Comparison of ENCODE assay signal across 23 cellular contexts in the genomic region with DNA sequence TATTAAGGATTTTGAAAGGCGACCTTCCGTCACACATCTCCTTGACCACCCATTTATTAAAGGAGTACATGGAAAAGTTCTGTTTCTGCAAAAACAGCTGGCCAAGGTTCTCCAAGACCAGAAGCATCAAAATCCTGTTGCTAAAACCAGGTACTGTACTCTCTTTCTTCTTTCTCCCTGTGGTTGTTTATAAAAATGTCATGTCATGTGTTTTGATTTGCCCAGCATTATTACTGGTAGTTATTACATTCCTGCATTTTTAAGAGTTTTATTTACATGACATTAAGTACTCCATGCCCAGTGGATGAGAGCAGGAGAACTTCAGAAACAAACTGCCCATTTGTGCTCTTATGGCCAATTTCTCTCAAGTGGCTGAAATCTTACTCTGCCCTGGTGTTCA.
"Had no signal": no experiment of that assay in that cellular context is flagged by ENCODE, and none has a peak within 500 bp of the region (broad histone marks: within the 10 kb centered on the region; RNA-seq: fewer than 3 reads in every experiment).

No MANE protein-coding gene starts in this region.

- H3K9me3 Mint-ChIP-seq: activated CD4-positive, alpha-beta memory T cell treated with anti-CD3 and anti-CD28 coated beads for 36 hours; activated naive CD4-positive, alpha-beta T cell treated with anti-CD3 and anti-CD28 coated beads, Interleukin-2, amount 10 ng/mL, durations not matched to agents 7 days and 5 days; activated T-helper 1 cell treated with anti-CD3 and anti-CD28 coated beads, Interleukin-12 subunit alpha, Interleukin-12 subunit beta, Interleukin-2, Interleukin-4 antibody, amounts not matched to agents 30 ng/mL and 10 ng/mL and 1 ng/mL, durations not matched to agents 14 hours and 24 hours and 36 hours; central memory CD8-positive, alpha-beta T cell; T-helper 1 cell treated with Interleukin-12 subunit alpha and Interleukin-12 subunit beta and Interleukin-4 antibody, amounts not matched to agents 30 μg/mL and 1 μg/mL, for 36 hours had no signal

- H3K9ac ChIP-seq: KMS-11, SK-N-SH had no signal

- H3K27me3 ChIP-seq: ascending aorta, Peyer's patch had no signal

- H3K36me3 ChIP-seq: ascending aorta, cardiac muscle cell, colonic mucosa, Peyer's patch, SJSA1, WERI-Rb-1 had no signal

- H3K4me1 ChIP-seq: ascending aorta, colonic mucosa, Peyer's patch, SJSA1 had no signal

- H3K4me3 ChIP-seq: ascending aorta, cardiac muscle cell, colonic mucosa, Peyer's patch, SJSA1 had no signal

- H3K36me3 Mint-ChIP-seq: activated CD4-positive, alpha-beta memory T cell treated with anti-CD3 and anti-CD28 coated beads for 36 hours; activated naive CD4-positive, alpha-beta T cell treated with anti-CD3 and anti-CD28 coated beads, Interleukin-2, amount 10 ng/mL, durations not matched to agents 7 days and 5 days; activated naive CD8-positive, alpha-beta T cell had no signal

- H3K9me3 ChIP-seq: ascending aorta, colonic mucosa, Peyer's patch, SJSA1, SK-N-SH had no signal

- H3K4me2 ChIP-seq: KMS-11, SK-N-SH had no signal

- DNase-seq: activated CD4-positive, alpha-beta memory T cell treated with anti-CD3 and anti-CD28 coated beads for 36 hours; activated CD4-positive, alpha-beta T cell treated with anti-CD3 and anti-CD28 coated beads for 36 hours; activated CD4-positive, alpha-beta T cell treated with anti-CD3 and anti-CD28 coated beads, Interleukin-2, amount 50 U/mL, for 1 hour; activated CD8-positive, alpha-beta memory T cell treated with anti-CD3 and anti-CD28 coated beads, Interleukin-2, amount 50 U/mL, for 4 hours; activated effector memory CD4-positive, alpha-beta T cell treated with Interleukin-2 at 50 U/mL for 16 hours; activated naive CD4-positive, alpha-beta T cell treated with anti-CD3 and anti-CD28 coated beads, Interleukin-2, amount 10 ng/mL, durations not matched to agents 7 days and 5 days; colonic mucosa; NCI-H1092; NCI-H2029; NK-92 treated with Interleukin-12 subunit alpha and Interleukin-12 subunit beta, amount 100 ng/mL, for 24 hours; Peyer's patch; SHP77 treated with DMSO at 0.1 percent for 48 hours; T-helper 9 cell; WERI-Rb-1 had no signal

- H3K4me3 Mint-ChIP-seq: activated CD4-positive, alpha-beta memory T cell treated with anti-CD3 and anti-CD28 coated beads for 36 hours; central memory CD8-positive, alpha-beta T cell had no signal

- H3K27ac ChIP-seq: ascending aorta, cardiac muscle cell, colonic mucosa, KMS-11, Peyer's patch, SJSA1, WERI-Rb-1 had no signal

- H3K27ac Mint-ChIP-seq: activated naive CD4-positive, alpha-beta T cell treated with anti-CD3 and anti-CD28 coated beads, Interleukin-2, amount 10 ng/mL, durations not matched to agents 7 days and 5 days; activated naive CD8-positive, alpha-beta T cell; T-helper 1 cell treated with Interleukin-12 subunit alpha and Interleukin-12 subunit beta and Interleukin-4 antibody, amounts not matched to agents 30 μg/mL and 1 μg/mL, for 36 hours had no signal
